In the genomic region with DNA sequence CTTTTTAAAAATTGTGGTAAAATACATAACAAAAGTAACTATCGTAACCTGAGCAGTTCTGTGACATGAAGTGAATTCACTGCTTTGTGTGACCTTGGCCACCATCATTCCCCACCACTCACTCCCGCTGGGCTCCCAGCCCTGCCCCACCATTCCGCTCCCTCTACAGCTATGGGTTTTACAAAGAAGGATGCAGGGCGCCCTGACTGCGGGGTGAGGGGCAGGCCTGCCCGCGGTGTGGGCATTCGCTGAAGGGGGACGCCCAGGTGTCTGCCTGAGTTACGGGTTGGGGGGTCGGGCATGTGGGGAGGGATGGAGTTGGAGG, we compare ENCODE assay signal across 8 cellular contexts. TPM values are rescaled to one million over a fixed set of nuclear protein-coding genes. Genes with fewer than 3 reads are reported as not detected.
A peak's percentile ranks its signal among the peaks of the same experiment; 100 is the strongest.
DNase-seq lines count a peak whose midpoint lies in the region; ATAC-seq and TF ChIP-seq lines count a peak whose summit lies in the region.

Gene CEMP1 (minus strand): TSS at position 38 of the 325 bp plus-strand sequence. CDS start 335 bp downstream, outside the sequence.

- peaks cover under 1% of the 10 kb centered on the region; the same call in 2 of the 3 replicates for H3K36me3 Mint-ChIP-seq in GM23338 (ENCODE audit: low read depth)

- H3K27ac ChIP-seq in GM23338 (ENCODE audit: low read depth) (peak within 1 kb of the TSS; percentile 84), SK-N-SH (ENCODE audit: low read depth in 2 of 2, low read length in 1 of 2) (peak within 1 kb of the TSS; percentile 67 to 84), gastrocnemius medialis (peak within 1 kb of the TSS; percentile 95 to 99 (median 98))

- H3K27me3 ChIP-seq in GM23338 (ENCODE audit: insufficient read depth), result peaks cover 5% of the 10 kb centered on the region; the same call in 1 of the 2 replicates
- H3K27me3 ChIP-seq in SK-N-SH (ENCODE audit: insufficient read depth), result no peaks in the 10 kb centered on the region
- H3K27me3 ChIP-seq in gastrocnemius medialis, result no peaks in the 10 kb centered on the region

- no peaks in the 10 kb centered on the region for H3K9me3 ChIP-seq in SK-N-SH
- no peaks in the 10 kb centered on the region for H3K9me3 ChIP-seq in gastrocnemius medialis

- H3K4me3 Mint-ChIP-seq in GM23338, result peak within 1 kb of the TSS; percentile 85

- H3K27me3 Mint-ChIP-seq in GM23338 (ENCODE audit: insufficient read depth, low read depth, poor library complexity), result peaks cover 27% of the 10 kb centered on the region

- CTCF ChIA-PET in SK-N-SH (lab: Yijun Ruan, JAX), result interaction anchor here (0.6 to 1.0 kb wide), 3 partner anchors 12 to 101 kb away, joined by 3 to 5 read pairs (median 3); partner anchors contain the start of gene AMDHD2

- intact Hi-C loops in gastrocnemius medialis (cut with DNase I; ENCODE audit: low total_unique reads), result loop anchor here (5.0 to 10.0 kb wide), 5 partner anchors 63 to 587 kb away; partner anchors contain the start of genes MSRB1, SRRM2 and ZNF598

- TF ChIP-seq EP300 in SK-N-SH (IDR thresholded peaks at IDR 0.05; ENCODE audit: borderline replicate concordance in 1 of 2, low read depth in 1 of 2, low read length in 1 of 2), result no peak

- H3K4me3 ChIP-seq in GM23338 (peak within 1 kb of the TSS; percentile 83), SK-N-SH (ENCODE audit: low read depth in 2 of 2, low read length in 1 of 2) (peak within 1 kb of the TSS; percentile 58 to 67), fibroblast of the aortic adventitia (ENCODE audit: low read depth, low read length) (peak within 1 kb of the TSS; percentile 67), gastrocnemius medialis (peak within 1 kb of the TSS; percentile 75 to 93 (median 85))

- no peak for TF ChIP-seq CTCF in GM23338 (conservative IDR thresholded peaks at IDR 0.05; ENCODE audit: low read depth in 2 of 2)
- no peak for TF ChIP-seq CTCF in SK-N-SH (IDR thresholded peaks at IDR 0.05)
- TF ChIP-seq CTCF in fibroblast of the aortic adventitia (IDR thresholded peaks at IDR 0.05; ENCODE audit: insufficient read depth, low read length), result no peak
- no peak for TF ChIP-seq CTCF in gastrocnemius medialis (IDR thresholded peaks at IDR 0.05 in 4 of 5, conservative IDR thresholded peaks at IDR 0.05 in 1 of 5)

- H3K4me1 Mint-ChIP-seq in GM23338, result peaks cover 4% of the 10 kb centered on the region; the same call in 2 of the 3 replicates

- peaks cover 3% of the 10 kb centered on the region; the same call in 1 of the 3 replicates for H3K9me3 Mint-ChIP-seq in GM23338

- DNase-seq in GM23338 (ENCODE audit: low spot score), result peak; percentile 55
- no peak for DNase-seq in SK-N-SH
- no peak for DNase-seq in fibroblast of the aortic adventitia (ENCODE audit: low read depth)
- DNase-seq in gastrocnemius medialis, result no peak
- DNase-seq in mesenteric fat pad (ENCODE audit: low spot score), result no peak
- DNase-seq in A172 (ENCODE audit: low spot score), result no peak
- no peak for DNase-seq in COLO829 (ENCODE audit: low spot score)
- DNase-seq in COLO668 (lab: John Stamatoyannopoulos, UW; ENCODE audit: unreplicated experiment), result no peak

- no peak within 1 kb of the TSS for H2AFZ ChIP-seq in GM23338
- H2AFZ ChIP-seq in SK-N-SH (ENCODE audit: low read depth), result peak within 1 kb of the TSS; percentile 79; the same call in 1 of the 2 replicates

- TF ChIP-seq RAD21 in SK-N-SH (IDR thresholded peaks at IDR 0.05; ENCODE audit: low read length), result no peak

- WGBS in SK-N-SH (ENCODE audit: low lambda C conversion rate), result 40% methylated on average over 9 of the region's 11 CpGs

- POLR2A ChIA-PET in SK-N-SH (lab: Yijun Ruan, JAX), result interaction anchor here (0.6 to 2.2 kb wide), 3 partner anchors 11 to 376 kb away, joined by 3 to 15 read pairs (median 5); partner anchors contain the start of gene AMDHD2

- H3K27ac Mint-ChIP-seq in GM23338, result peak within 1 kb of the TSS; percentile 91

- H3K79me2 ChIP-seq in GM23338 (replicated peaks; ENCODE audit: insufficient read depth) (no peaks in the 10 kb centered on the region), SK-N-SH (ENCODE audit: insufficient read depth) (no peaks in the 10 kb centered on the region)

- no peak for TF ChIP-seq POLR2A in gastrocnemius medialis (IDR thresholded peaks at IDR 0.05)

- in situ Hi-C loops in gastrocnemius medialis (cut with MboI; ENCODE audit: low sequenced_read_pairs in 4 of 4), result no loop called here

- ATAC-seq in GM23338 (peak; percentile 22), gastrocnemius medialis (peak in 1 of 2 donors; percentile 4)

- H3K36me3 ChIP-seq in GM23338 (ENCODE audit: insufficient read depth) (no peaks in the 10 kb centered on the region), SK-N-SH (replicated peaks in 1 of 2; ENCODE audit: control insufficient read depth in 1 of 2, insufficient read depth in 2 of 2, low read length in 1 of 2) (peaks cover 0 to 15% of the 10 kb centered on the region in 2 experiments), gastrocnemius medialis (peaks cover 0 to 25% of the 10 kb centered on the region in 2 donors)

- peak within 1 kb of the TSS; percentile 63 for H3K9ac ChIP-seq in SK-N-SH

- H3K4me1 ChIP-seq in GM23338 (ENCODE audit: insufficient read depth) (peaks cover 5% of the 10 kb centered on the region), SK-N-SH (ENCODE audit: control insufficient read depth in 1 of 2, insufficient read depth in 2 of 2, low read depth in 1 of 2, low read length in 1 of 2) (peaks cover 0 to 8% of the 10 kb centered on the region in 2 experiments; a peak in 2 of 4 replicates), gastrocnemius medialis (peaks cover 0 to 7% of the 10 kb centered on the region in 2 donors)

- H4K20me1 ChIP-seq in GM23338 (replicated peaks; ENCODE audit: insufficient read depth) (no peaks in the 10 kb centered on the region), SK-N-SH (ENCODE audit: insufficient read depth) (no peaks in the 10 kb centered on the region)

- H3F3A ChIP-seq in GM23338 (replicated peaks; ENCODE audit: low read depth), result peaks cover 17% of the 10 kb centered on the region; the same call in 1 of the 2 replicates
- peaks cover 19% of the 10 kb centered on the region for H3F3A ChIP-seq in SK-N-SH (replicated peaks; ENCODE audit: insufficient read depth)

- peak within 1 kb of the TSS; percentile 98 for H3K4me2 ChIP-seq in GM23338
- H3K4me2 ChIP-seq in SK-N-SH, result peak within 1 kb of the TSS; percentile 95

- no peaks in the 10 kb centered on the region for H3K9me2 ChIP-seq in GM23338 (ENCODE audit: insufficient read depth)
- no peaks in the 10 kb centered on the region for H3K9me2 ChIP-seq in SK-N-SH

TF ChIP-seq in GM23338, 12 proteins besides CTCF, POLR2A, EP300 and RAD21 (continues in another document):
- TF ChIP-seq STAT1 (IDR thresholded peaks at IDR 0.05; ENCODE audit: unreplicated experiment), result no peak
- no peak for TF ChIP-seq NANOG (IDR thresholded peaks at IDR 0.05; ENCODE audit: borderline replicate concordance)
- TF ChIP-seq EZH2phosphoT487 (IDR thresholded peaks at IDR 0.05; ENCODE audit: unreplicated experiment), result no peak
- TF ChIP-seq CREB1 (CRISPR knock-in tag; IDR thresholded peaks at IDR 0.05; ENCODE audit: low read depth), result no peak

TF ChIP-seq in SK-N-SH, 30 proteins besides CTCF, POLR2A, EP300 and RAD21:
- no peak for TF ChIP-seq FOSL2 (IDR thresholded peaks at IDR 0.05; ENCODE audit: borderline replicate concordance, low read depth)
- TF ChIP-seq MEF2A (IDR thresholded peaks at IDR 0.05; ENCODE audit: borderline replicate concordance, low read depth), result no peak
- TF ChIP-seq USF1 (IDR thresholded peaks at IDR 0.05; ENCODE audit: borderline replicate concordance, low read depth), result no peak
- TF ChIP-seq TAF1 (IDR thresholded peaks at IDR 0.05; ENCODE audit: borderline replicate concordance, low read depth, low read length), result no peak

RNA-seq across cellular contexts. Expression of gene CEMP1, which starts in this region (rescaled TPM):
- 0.31 TPM in 1 of 2 replicates, not detected in the other for total RNA-seq in GM23338 (2014; rRNA removed; shearing (Covaris generic))
- polyA plus RNA-seq in GM23338 (2016; fragmentation: Nextera tagmentation; extraction: Ambion mirVana) (7.5 and 10.1 TPM in 2 replicates), SK-N-SH (2012; rRNA removed) (not detected in 2 replicates)
- not detected in 2 replicates for polyA plus RNA-seq in SK-N-SH (2012; cell fraction: cytosol; rRNA removed)
- 0.12 TPM in 1 of 2 replicates, not detected in the other for polyA plus RNA-seq in SK-N-SH (2012; cell fraction: nucleus; rRNA removed)
- total RNA-seq in fibroblast of the aortic adventitia (ENCODE audit: low replicate concordance) (not detected in 2 replicates), gastrocnemius medialis (not detected), mesenteric fat pad (not detected)
- not detected in 2 replicates for total RNA-seq in A172 (2014; rRNA removed; shearing (Covaris generic))
